1 cellular context compared by ENCODE assay signal in the genomic region with DNA sequence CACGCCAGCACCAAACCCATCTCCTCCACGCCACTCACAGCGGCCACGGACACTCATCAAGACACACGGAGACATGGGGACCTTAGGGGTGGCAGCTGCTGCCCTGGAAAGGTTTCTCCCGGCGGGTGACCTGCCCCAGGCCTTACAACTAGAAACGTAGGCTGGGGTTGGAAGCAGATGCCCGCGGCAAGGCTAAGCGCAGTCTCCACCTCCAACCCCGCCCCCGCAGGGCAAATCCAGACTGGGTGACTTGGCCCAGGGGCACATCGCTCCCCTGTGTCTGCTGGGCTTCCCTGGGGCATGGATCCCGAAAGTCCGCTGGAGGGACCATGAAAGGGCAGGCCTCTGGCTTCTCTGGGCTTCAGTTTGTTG.
TF ChIP-seq lines count a peak whose summit lies in the region.

No MANE protein-coding gene starts in this region.

TF ChIP-seq in HepG2, 621 proteins besides CTCF, POLR2A, EP300 and RAD21 (continues in another document):
- TF ChIP-seq EHMT2 (IDR thresholded peaks at IDR 0.05; ENCODE audit: borderline replicate concordance, low read depth, low read length), result no peak
- TF ChIP-seq ZNF10 (CRISPR knock-in tag; IDR thresholded peaks at IDR 0.05; ENCODE audit: borderline replicate concordance, low read depth), result no peak
- TF ChIP-seq, protein P1, sequence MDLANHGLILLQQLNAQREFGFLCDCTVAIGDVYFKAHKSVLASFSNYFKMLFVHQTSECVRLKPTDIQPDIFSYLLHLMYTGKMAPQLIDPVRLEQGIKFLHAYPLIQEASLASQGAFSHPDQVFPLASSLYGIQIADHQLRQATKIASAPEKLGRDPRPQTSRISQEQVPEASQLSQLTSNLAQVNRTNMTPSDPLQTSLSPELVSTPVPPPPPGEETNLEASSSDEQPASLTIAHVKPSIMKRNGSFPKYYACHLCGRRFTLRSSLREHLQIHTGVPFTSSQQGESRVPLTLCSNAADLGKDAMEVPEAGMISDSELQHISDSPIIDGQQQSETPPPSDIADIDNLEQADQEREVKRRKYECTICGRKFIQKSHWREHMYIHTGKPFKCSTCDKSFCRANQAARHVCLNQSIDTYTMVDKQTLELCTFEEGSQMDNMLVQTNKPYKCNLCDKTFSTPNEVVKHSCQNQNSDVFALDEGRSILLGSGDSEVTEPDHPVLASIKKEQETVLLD (CRISPR knock-in tag; IDR thresholded peaks at IDR 0.05; ENCODE audit: low read depth), result no peak
- TF ChIP-seq MLLT10 (CRISPR knock-in tag; IDR thresholded peaks at IDR 0.05), result no peak
- TF ChIP-seq ATAD3A (CRISPR knock-in tag; IDR thresholded peaks at IDR 0.05), result no peak
- no peak for TF ChIP-seq ZNF552 (CRISPR knock-in tag; IDR thresholded peaks at IDR 0.05; ENCODE audit: borderline replicate concordance)
- no peak for TF ChIP-seq ZBTB4 (CRISPR knock-in tag; IDR thresholded peaks at IDR 0.05; ENCODE audit: borderline replicate concordance)
- no peak for TF ChIP-seq CC2D1A (CRISPR knock-in tag; IDR thresholded peaks at IDR 0.05)
- no peak for TF ChIP-seq ZNF468 (CRISPR knock-in tag; IDR thresholded peaks at IDR 0.05)
- TF ChIP-seq PRDM15 (CRISPR knock-in tag; IDR thresholded peaks at IDR 0.05), result no peak
- TF ChIP-seq, protein P2, sequence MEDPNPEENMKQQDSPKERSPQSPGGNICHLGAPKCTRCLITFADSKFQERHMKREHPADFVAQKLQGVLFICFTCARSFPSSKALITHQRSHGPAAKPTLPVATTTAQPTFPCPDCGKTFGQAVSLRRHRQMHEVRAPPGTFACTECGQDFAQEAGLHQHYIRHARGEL (CRISPR knock-in tag; IDR thresholded peaks at IDR 0.05), result no peak
- TF ChIP-seq ZNF878 (CRISPR knock-in tag; IDR thresholded peaks at IDR 0.05), result no peak
- no peak for TF ChIP-seq ZIK1 (CRISPR knock-in tag; IDR thresholded peaks at IDR 0.05; ENCODE audit: borderline replicate concordance, low read depth)
- no peak for TF ChIP-seq NR2F2 (IDR thresholded peaks at IDR 0.05; ENCODE audit: borderline replicate concordance, low read depth)
- TF ChIP-seq HIC2 (CRISPR knock-in tag; IDR thresholded peaks at IDR 0.05; ENCODE audit: low read depth), result peak; percentile 23; the same call in 1 of the 2 replicates
- no peak for TF ChIP-seq MEIS1 (CRISPR knock-in tag; IDR thresholded peaks at IDR 0.05; ENCODE audit: borderline replicate concordance)
- TF ChIP-seq HIVEP1 (CRISPR knock-in tag; IDR thresholded peaks at IDR 0.05), result peak; percentile 61; the same call in 1 of the 2 replicates
- TF ChIP-seq, protein P3, sequence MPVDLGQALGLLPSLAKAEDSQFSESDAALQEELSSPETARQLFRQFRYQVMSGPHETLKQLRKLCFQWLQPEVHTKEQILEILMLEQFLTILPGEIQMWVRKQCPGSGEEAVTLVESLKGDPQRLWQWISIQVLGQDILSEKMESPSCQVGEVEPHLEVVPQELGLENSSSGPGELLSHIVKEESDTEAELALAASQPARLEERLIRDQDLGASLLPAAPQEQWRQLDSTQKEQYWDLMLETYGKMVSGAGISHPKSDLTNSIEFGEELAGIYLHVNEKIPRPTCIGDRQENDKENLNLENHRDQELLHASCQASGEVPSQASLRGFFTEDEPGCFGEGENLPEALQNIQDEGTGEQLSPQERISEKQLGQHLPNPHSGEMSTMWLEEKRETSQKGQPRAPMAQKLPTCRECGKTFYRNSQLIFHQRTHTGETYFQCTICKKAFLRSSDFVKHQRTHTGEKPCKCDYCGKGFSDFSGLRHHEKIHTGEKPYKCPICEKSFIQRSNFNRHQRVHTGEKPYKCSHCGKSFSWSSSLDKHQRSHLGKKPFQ (CRISPR knock-in tag; IDR thresholded peaks at IDR 0.05; ENCODE audit: insufficient replicate concordance), result no peak
- no peak for TF ChIP-seq ZFP1 (CRISPR knock-in tag; IDR thresholded peaks at IDR 0.05)
- TF ChIP-seq, protein P4, sequence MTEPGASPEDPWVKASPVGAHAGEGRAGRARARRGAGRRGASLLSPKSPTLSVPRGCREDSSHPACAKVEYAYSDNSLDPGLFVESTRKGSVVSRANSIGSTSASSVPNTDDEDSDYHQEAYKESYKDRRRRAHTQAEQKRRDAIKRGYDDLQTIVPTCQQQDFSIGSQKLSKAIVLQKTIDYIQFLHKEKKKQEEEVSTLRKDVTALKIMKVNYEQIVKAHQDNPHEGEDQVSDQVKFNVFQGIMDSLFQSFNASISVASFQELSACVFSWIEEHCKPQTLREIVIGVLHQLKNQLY (CRISPR knock-in tag; IDR thresholded peaks at IDR 0.05), result no peak
- TF ChIP-seq GTF3A (CRISPR knock-in tag; conservative IDR thresholded peaks at IDR 0.05), result no peak
- TF ChIP-seq ELF1 (CRISPR knock-in tag; IDR thresholded peaks at IDR 0.05), result no peak
- 0 out of 2 replicates have a peak, but pooled peaks have one; percentile 20 for TF ChIP-seq ZNF317 (CRISPR knock-in tag; IDR thresholded peaks at IDR 0.05)
- 0 out of 2 replicates have a peak, but pooled peaks have one; percentile 14 for TF ChIP-seq ZNF776 (CRISPR knock-in tag; IDR thresholded peaks at IDR 0.05)
- TF ChIP-seq JUNB (CRISPR knock-in tag; IDR thresholded peaks at IDR 0.05; ENCODE audit: borderline replicate concordance), result no peak
- TF ChIP-seq DMAP1 (CRISPR knock-in tag; IDR thresholded peaks at IDR 0.05), result no peak
- TF ChIP-seq ZMYM3 (CRISPR knock-in tag; IDR thresholded peaks at IDR 0.05), result 0 out of 2 replicates have a peak, but pooled peaks have one; percentile 20
- no peak for TF ChIP-seq STAG1 (CRISPR knock-in tag; IDR thresholded peaks at IDR 0.05)
- no peak for TF ChIP-seq KDM1A (CRISPR knock-in tag; IDR thresholded peaks at IDR 0.05)
- TF ChIP-seq ZNF556 (CRISPR knock-in tag; IDR thresholded peaks at IDR 0.05; ENCODE audit: borderline replicate concordance), result no peak
- no peak for TF ChIP-seq ZNF83 (CRISPR knock-in tag; IDR thresholded peaks at IDR 0.05; ENCODE audit: borderline replicate concordance)
- TF ChIP-seq, protein P5, sequence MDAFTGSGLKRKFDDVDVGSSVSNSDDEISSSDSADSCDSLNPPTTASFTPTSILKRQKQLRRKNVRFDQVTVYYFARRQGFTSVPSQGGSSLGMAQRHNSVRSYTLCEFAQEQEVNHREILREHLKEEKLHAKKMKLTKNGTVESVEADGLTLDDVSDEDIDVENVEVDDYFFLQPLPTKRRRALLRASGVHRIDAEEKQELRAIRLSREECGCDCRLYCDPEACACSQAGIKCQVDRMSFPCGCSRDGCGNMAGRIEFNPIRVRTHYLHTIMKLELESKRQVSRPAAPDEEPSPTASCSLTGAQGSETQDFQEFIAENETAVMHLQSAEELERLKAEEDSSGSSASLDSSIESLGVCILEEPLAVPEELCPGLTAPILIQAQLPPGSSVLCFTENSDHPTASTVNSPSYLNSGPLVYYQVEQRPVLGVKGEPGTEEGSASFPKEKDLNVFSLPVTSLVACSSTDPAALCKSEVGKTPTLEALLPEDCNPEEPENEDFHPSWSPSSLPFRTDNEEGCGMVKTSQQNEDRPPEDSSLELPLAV (CRISPR knock-in tag; conservative IDR thresholded peaks at IDR 0.05; ENCODE audit: low read depth), result no peak
- no peak for TF ChIP-seq ZBTB7A (CRISPR knock-in tag; IDR thresholded peaks at IDR 0.05)
- TF ChIP-seq JARID2 (CRISPR knock-in tag; IDR thresholded peaks at IDR 0.05; ENCODE audit: insufficient replicate concordance), result no peak
- TF ChIP-seq, protein P6, sequence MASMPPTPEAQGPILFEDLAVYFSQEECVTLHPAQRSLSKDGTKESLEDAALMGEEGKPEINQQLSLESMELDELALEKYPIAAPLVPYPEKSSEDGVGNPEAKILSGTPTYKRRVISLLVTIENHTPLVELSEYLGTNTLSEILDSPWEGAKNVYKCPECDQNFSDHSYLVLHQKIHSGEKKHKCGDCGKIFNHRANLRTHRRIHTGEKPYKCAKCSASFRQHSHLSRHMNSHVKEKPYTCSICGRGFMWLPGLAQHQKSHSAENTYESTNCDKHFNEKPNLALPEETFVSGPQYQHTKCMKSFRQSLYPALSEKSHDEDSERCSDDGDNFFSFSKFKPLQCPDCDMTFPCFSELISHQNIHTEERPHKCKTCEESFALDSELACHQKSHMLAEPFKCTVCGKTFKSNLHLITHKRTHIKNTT (CRISPR knock-in tag; IDR thresholded peaks at IDR 0.05), result no peak
- TF ChIP-seq, protein P7, sequence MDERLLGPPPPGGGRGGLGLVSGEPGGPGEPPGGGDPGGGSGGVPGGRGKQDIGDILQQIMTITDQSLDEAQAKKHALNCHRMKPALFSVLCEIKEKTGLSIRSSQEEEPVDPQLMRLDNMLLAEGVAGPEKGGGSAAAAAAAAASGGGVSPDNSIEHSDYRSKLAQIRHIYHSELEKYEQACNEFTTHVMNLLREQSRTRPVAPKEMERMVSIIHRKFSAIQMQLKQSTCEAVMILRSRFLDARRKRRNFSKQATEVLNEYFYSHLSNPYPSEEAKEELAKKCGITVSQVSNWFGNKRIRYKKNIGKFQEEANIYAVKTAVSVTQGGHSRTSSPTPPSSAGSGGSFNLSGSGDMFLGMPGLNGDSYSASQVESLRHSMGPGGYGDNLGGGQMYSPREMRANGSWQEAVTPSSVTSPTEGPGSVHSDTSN (CRISPR knock-in tag; IDR thresholded peaks at IDR 0.05), result no peak
- TF ChIP-seq HNRNPH1 (optimal IDR thresholded peaks at IDR 0.05; ENCODE audit: low read depth, low read length), result no peak
- TF ChIP-seq HMG20A (CRISPR knock-in tag; IDR thresholded peaks at IDR 0.05; ENCODE audit: borderline replicate concordance), result no peak
- TF ChIP-seq SRSF1 (optimal IDR thresholded peaks at IDR 0.05; ENCODE audit: low read depth, low read length), result peak; percentile 28
- TF ChIP-seq, protein P8, sequence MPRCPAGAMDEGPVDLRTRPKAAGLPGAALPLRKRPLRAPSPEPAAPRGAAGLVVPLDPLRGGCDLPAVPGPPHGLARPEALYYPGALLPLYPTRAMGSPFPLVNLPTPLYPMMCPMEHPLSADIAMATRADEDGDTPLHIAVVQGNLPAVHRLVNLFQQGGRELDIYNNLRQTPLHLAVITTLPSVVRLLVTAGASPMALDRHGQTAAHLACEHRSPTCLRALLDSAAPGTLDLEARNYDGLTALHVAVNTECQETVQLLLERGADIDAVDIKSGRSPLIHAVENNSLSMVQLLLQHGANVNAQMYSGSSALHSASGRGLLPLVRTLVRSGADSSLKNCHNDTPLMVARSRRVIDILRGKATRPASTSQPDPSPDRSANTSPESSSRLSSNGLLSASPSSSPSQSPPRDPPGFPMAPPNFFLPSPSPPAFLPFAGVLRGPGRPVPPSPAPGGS (CRISPR knock-in tag; IDR thresholded peaks at IDR 0.05), result 0 out of 2 replicates have a peak, but pooled peaks have one; percentile 20
